In the genomic region with DNA sequence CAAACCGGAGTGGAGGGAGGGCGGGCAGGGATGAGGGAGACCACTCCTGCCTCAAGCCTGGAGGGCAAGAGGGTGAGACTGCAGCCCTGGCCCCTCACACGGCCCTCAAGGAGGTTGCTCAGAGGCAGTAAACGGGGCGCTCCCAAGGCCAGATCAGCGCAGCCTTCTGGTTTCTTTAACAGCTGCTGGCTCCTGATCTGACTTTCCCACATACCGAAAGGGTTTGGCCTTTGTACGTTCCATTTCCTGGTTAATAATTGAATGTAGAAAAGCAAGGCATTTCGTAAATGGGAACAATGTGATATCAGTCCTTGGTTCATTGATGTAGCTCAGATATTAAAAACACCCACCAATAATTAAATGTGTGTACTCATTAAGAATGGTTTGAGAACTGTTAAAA, we compare ENCODE assay signal across 1 cellular context.
TF ChIP-seq lines count a peak whose summit lies in the region.

No MANE protein-coding gene starts in this region.

TF ChIP-seq in HepG2, 621 proteins besides CTCF, POLR2A, EP300 and RAD21 (continues in another document):
- TF ChIP-seq MIXL1 (CRISPR knock-in tag; IDR thresholded peaks at IDR 0.05), result peak; percentile 63; the same call in 1 of the 2 replicates
- TF ChIP-seq ZMYM4 (CRISPR knock-in tag; IDR thresholded peaks at IDR 0.05), result peak; percentile 62
- TF ChIP-seq TEF (CRISPR knock-in tag; IDR thresholded peaks at IDR 0.05), result no peak
- TF ChIP-seq SAP130 (CRISPR knock-in tag; IDR thresholded peaks at IDR 0.05; ENCODE audit: low read depth), result peak; percentile 66
- TF ChIP-seq, protein P1, sequence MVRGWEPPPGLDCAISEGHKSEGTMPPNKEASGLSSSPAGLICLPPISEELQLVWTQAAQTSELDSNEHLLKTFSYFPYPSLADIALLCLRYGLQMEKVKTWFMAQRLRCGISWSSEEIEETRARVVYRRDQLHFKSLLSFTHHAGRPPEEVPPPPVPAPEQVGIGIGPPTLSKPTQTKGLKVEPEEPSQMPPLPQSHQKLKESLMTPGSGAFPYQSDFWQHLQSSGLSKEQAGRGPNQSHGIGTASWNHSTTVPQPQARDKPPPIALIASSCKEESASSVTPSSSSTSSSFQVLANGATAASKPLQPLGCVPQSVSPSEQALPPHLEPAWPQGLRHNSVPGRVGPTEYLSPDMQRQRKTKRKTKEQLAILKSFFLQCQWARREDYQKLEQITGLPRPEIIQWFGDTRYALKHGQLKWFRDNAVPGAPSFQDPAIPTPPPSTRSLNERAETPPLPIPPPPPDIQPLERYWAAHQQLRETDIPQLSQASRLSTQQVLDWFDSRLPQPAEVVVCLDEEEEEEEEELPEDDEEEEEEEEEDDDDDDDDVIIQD (CRISPR knock-in tag; IDR thresholded peaks at IDR 0.05; ENCODE audit: low read depth), result peak; percentile 47; the same call in 1 of the 2 replicates
- no peak for TF ChIP-seq BRCA1 (CRISPR knock-in tag; IDR thresholded peaks at IDR 0.05)
- TF ChIP-seq IRF9 (CRISPR knock-in tag; IDR thresholded peaks at IDR 0.05; ENCODE audit: borderline replicate concordance), result no peak
- TF ChIP-seq POLR2AphosphoS2 (IDR thresholded peaks at IDR 0.05; ENCODE audit: low read depth, low read length), result no peak
- TF ChIP-seq NCOA5 (CRISPR knock-in tag; IDR thresholded peaks at IDR 0.05), result no peak
- TF ChIP-seq ERF (CRISPR knock-in tag; IDR thresholded peaks at IDR 0.05), result 0 out of 2 replicates have a peak, but pooled peaks have one; percentile 28
- TF ChIP-seq TEAD3 (CRISPR knock-in tag; optimal IDR thresholded peaks at IDR 0.05; ENCODE audit: borderline replicate concordance), result peak; percentile 71
- peak; percentile 27; the same call in 1 of the 2 replicates for TF ChIP-seq NCOA2 (CRISPR knock-in tag; IDR thresholded peaks at IDR 0.05)
- no peak for TF ChIP-seq ZZZ3 (CRISPR knock-in tag; IDR thresholded peaks at IDR 0.05; ENCODE audit: borderline replicate concordance)
- peak; percentile 23; the same call in 1 of the 2 replicates for TF ChIP-seq ZFX (CRISPR knock-in tag; IDR thresholded peaks at IDR 0.05; ENCODE audit: low read depth)
- TF ChIP-seq, protein P2, sequence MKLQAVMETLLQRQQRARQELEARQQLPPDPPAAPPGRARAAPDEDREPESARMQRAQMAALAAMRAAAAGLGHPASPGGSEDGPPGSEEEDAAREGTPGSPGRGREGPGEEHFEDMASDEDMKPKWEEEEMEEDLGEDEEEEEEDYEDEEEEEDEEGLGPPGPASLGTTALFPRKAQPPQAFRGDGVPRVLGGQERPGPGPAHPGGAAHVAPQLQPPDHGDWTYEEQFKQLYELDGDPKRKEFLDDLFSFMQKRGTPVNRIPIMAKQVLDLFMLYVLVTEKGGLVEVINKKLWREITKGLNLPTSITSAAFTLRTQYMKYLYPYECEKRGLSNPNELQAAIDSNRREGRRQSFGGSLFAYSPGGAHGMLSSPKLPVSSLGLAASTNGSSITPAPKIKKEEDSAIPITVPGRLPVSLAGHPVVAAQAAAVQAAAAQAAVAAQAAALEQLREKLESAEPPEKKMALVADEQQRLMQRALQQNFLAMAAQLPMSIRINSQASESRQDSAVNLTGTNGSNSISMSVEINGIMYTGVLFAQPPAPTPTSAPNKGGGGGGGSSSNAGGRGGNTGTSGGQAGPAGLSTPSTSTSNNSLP (IDR thresholded peaks at IDR 0.05; ENCODE audit: low read depth, low read length), result peak; percentile 79
- no peak for TF ChIP-seq HOXA9 (CRISPR knock-in tag; IDR thresholded peaks at IDR 0.05; ENCODE audit: borderline replicate concordance)
- TF ChIP-seq, protein P3, sequence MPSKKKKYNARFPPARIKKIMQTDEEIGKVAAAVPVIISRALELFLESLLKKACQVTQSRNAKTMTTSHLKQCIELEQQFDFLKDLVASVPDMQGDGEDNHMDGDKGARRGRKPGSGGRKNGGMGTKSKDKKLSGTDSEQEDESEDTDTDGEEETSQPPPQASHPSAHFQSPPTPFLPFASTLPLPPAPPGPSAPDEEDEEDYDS (CRISPR knock-in tag; IDR thresholded peaks at IDR 0.05), result peak; percentile 48; the same call in 1 of the 2 replicates
- peak; percentile 56 for TF ChIP-seq GATAD2A (CRISPR knock-in tag; IDR thresholded peaks at IDR 0.05)
- TF ChIP-seq ATF2 (CRISPR knock-in tag; IDR thresholded peaks at IDR 0.05), result no peak
- TF ChIP-seq, protein P4, sequence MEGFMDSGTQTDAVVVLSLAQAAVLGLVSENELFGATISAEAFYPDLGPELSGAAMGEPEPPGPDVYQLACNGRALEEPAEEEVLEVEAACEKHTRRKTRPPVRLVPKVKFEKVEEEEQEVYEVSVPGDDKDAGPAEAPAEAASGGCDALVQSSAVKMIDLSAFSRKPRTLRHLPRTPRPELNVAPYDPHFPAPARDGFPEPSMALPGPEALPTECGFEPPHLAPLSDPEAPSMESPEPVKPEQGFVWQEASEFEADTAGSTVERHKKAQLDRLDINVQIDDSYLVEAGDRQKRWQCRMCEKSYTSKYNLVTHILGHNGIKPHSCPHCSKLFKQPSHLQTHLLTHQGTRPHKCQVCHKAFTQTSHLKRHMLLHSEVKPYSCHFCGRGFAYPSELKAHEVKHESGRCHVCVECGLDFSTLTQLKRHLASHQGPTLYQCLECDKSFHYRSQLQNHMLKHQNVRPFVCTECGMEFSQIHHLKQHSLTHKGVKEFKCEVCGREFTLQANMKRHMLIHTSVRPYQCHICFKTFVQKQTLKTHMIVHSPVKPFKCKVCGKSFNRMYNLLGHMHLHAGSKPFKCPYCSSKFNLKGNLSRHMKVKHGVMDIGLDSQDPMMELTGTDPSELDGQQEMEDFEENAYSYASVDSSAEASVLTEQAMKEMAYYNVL (CRISPR knock-in tag; IDR thresholded peaks at IDR 0.05; ENCODE audit: borderline replicate concordance), result no peak
- 0 out of 2 replicates have a peak, but pooled peaks have one; percentile 36 for TF ChIP-seq RCOR2 (CRISPR knock-in tag; IDR thresholded peaks at IDR 0.05)
- TF ChIP-seq NR2F6 (IDR thresholded peaks at IDR 0.05), result 0 out of 2 replicates have a peak, but pooled peaks have one; percentile 18
- TF ChIP-seq NR2F6 (CRISPR knock-in tag; IDR thresholded peaks at IDR 0.05), result no peak
- TF ChIP-seq DR1 (CRISPR knock-in tag; IDR thresholded peaks at IDR 0.05), result no peak
- TF ChIP-seq PHF20 (CRISPR knock-in tag; IDR thresholded peaks at IDR 0.05), result no peak
- no peak for TF ChIP-seq ZNF274 (CRISPR knock-in tag; IDR thresholded peaks at IDR 0.05)
- peak; percentile 40; the same call in 1 of the 2 replicates for TF ChIP-seq POLR2AphosphoS5 (IDR thresholded peaks at IDR 0.05; ENCODE audit: low read depth, low read length)
- TF ChIP-seq ZNF292 (CRISPR knock-in tag; IDR thresholded peaks at IDR 0.05; ENCODE audit: borderline replicate concordance, low read depth), result 0 out of 2 replicates have a peak, but pooled peaks have one; percentile 25
- TF ChIP-seq ZNF687 (CRISPR knock-in tag; IDR thresholded peaks at IDR 0.05), result peak; percentile 64
- TF ChIP-seq, protein P5, sequence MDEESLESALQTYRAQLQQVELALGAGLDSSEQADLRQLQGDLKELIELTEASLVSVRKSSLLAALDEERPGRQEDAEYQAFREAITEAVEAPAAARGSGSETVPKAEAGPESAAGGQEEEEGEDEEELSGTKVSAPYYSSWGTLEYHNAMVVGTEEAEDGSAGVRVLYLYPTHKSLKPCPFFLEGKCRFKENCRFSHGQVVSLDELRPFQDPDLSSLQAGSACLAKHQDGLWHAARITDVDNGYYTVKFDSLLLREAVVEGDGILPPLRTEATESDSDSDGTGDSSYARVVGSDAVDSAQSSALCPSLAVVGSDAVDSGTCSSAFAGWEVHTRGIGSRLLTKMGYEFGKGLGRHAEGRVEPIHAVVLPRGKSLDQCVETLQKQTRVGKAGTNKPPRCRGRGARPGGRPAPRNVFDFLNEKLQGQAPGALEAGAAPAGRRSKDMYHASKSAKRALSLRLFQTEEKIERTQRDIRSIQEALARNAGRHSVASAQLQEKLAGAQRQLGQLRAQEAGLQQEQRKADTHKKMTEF (CRISPR knock-in tag; IDR thresholded peaks at IDR 0.05), result peak; percentile 38; the same call in 1 of the 2 replicates
- peak; percentile 32; the same call in 1 of the 2 replicates for TF ChIP-seq ZMYM3 (CRISPR knock-in tag; IDR thresholded peaks at IDR 0.05)
- TF ChIP-seq CREB1 (IDR thresholded peaks at IDR 0.05), result no peak
- TF ChIP-seq CREB1 (CRISPR knock-in tag; IDR thresholded peaks at IDR 0.05), result no peak
- TF ChIP-seq MTA3 (CRISPR knock-in tag; IDR thresholded peaks at IDR 0.05), result no peak
- no peak for TF ChIP-seq TBL1XR1 (IDR thresholded peaks at IDR 0.05; ENCODE audit: borderline replicate concordance, low read length, partially characterized antibody)
- TF ChIP-seq, protein P6, sequence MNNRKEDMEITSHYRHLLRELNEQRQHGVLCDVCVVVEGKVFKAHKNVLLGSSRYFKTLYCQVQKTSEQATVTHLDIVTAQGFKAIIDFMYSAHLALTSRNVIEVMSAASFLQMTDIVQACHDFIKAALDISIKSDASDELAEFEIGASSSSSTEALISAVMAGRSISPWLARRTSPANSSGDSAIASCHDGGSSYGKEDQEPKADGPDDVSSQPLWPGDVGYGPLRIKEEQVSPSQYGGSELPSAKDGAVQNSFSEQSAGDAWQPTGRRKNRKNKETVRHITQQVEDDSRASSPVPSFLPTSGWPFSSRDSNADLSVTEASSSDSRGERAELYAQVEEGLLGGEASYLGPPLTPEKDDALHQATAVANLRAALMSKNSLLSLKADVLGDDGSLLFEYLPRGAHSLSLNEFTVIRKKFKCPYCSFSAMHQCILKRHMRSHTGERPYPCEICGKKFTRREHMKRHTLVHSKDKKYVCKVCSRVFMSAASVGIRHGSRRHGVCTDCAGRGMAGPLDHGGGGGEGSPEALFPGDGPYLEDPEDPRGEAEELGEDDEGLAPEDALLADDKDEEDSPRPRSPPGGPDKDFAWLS (CRISPR knock-in tag; IDR thresholded peaks at IDR 0.05; ENCODE audit: borderline replicate concordance), result no peak
